In the genomic region with DNA sequence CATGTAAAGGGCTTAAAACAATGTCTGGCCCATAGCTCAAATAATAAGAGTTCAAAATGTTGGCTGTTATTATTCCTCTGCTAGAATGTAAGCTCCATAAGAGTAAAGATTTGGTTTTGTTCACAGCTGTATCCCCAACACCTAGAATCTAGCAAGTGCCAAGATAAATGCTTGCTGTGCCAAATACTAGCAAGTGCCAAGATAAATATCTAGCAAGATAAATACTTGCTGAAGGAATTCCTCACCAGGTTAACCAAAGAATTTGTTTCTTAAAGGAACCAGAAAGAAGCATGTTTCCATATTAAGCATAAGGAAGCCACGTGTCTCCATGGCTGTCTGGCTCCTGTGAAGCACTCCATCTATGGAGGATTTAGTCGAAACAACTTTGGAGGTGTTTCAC, we compare ENCODE assay signal across 20 cellular contexts.
A peak's percentile ranks its signal among the peaks of the same experiment; 100 is the strongest.
DNase-seq lines count a peak whose midpoint lies in the region; ATAC-seq and TF ChIP-seq lines count a peak whose summit lies in the region.
"Had no signal": no experiment of that assay in that cellular context is flagged by ENCODE, and none has a peak within 500 bp of the region (broad histone marks: within the 10 kb centered on the region; RNA-seq: fewer than 3 reads in every experiment).

No MANE protein-coding gene starts in this region.

- TF ChIP-seq CTCF in RWPE2 (IDR thresholded peaks at IDR 0.05; ENCODE audit: poor library complexity, severe bottlenecking) (no peak), neural progenitor cell (IDR thresholded peaks at IDR 0.05) (no peak), GM13976 (IDR thresholded peaks at IDR 0.05; ENCODE audit: borderline replicate concordance, control extremely low read depth, extremely low read depth, insufficient read depth, missing control alignments) (no peak), WERI-Rb-1 (IDR thresholded peaks at IDR 0.05; ENCODE audit: low read depth, low read length) (no peak)

- H3K4me3 Mint-ChIP-seq in neural progenitor cell: no peak overlapping the region
- H3K4me3 Mint-ChIP-seq: CD4-positive, alpha-beta memory T cell had no signal

- H3K27me3 ChIP-seq in RWPE2 (ENCODE audit: insufficient read depth, poor library complexity, severe bottlenecking) (no peaks in the 10 kb centered on the region), neural progenitor cell (no peaks in the 10 kb centered on the region), WERI-Rb-1 (ENCODE audit: insufficient read depth, low read depth, severe bottlenecking) (peaks cover 14% of the 10 kb centered on the region)

- no peaks in the 10 kb centered on the region for H3K9me3 Mint-ChIP-seq in neural progenitor cell
- H3K9me3 Mint-ChIP-seq: CD4-positive, alpha-beta memory T cell had no signal

- no peaks in the 10 kb centered on the region for H3K79me2 ChIP-seq in neural progenitor cell (ENCODE audit: low read depth)

- H3F3A ChIP-seq in neural progenitor cell (ENCODE audit: low read depth): no peaks in the 10 kb centered on the region

- H3K4me3 ChIP-seq in RWPE2 (ENCODE audit: severe bottlenecking) (no peak overlapping the region), neural progenitor cell (no peak overlapping the region), WERI-Rb-1 (ENCODE audit: low read depth, low read length) (no peak overlapping the region)

- no peak overlapping the region for H3K9ac ChIP-seq in neural progenitor cell

- H3K9me3 ChIP-seq in RWPE2 (ENCODE audit: severe bottlenecking): no peaks in the 10 kb centered on the region
- no peaks in the 10 kb centered on the region for H3K9me3 ChIP-seq in neural progenitor cell (ENCODE audit: low read depth)
- H3K9me3 ChIP-seq in WERI-Rb-1 (ENCODE audit: severe bottlenecking): no peaks in the 10 kb centered on the region

- ATAC-seq in RWPE2 (ENCODE audit: low read depth): peak; percentile 41; the same call in 2 of the 3 replicates
- no peak for ATAC-seq in GM21529 (IDR thresholded peaks at IDR 0.05; ENCODE audit: unreplicated experiment)

- H3K4me1 ChIP-seq in RWPE2 (ENCODE audit: insufficient read depth, poor library complexity, severe bottlenecking) (no peaks in the 10 kb centered on the region), neural progenitor cell (peaks cover 10% of the 10 kb centered on the region)

- DNase-seq in Caki2 (ENCODE audit: low read depth) (peak; percentile 59), RWPE2 (ENCODE audit: low spot score) (no peak), iris pigment epithelial cell (ENCODE audit: low read depth) (peak; percentile 1), neural progenitor cell (ENCODE audit: low spot score) (no peak), GM13976 (ENCODE audit: low spot score) (no peak), WERI-Rb-1 (no peak), SKM-1 (lab: John Stamatoyannopoulos, UW; ENCODE audit: unreplicated experiment) (no peak)
- DNase-seq: Caco-2; CD4-positive, alpha-beta memory T cell; DND-41; Kasumi-1; NCI-H1092; NCI-H146; NCI-H2029; NCI-H2171; NCI-H524 treated with DMSO at 0.1 percent for 48 hours; NCI-H82; SHP77; SW 1271 had no signal

- no peaks in the 10 kb centered on the region for H3K4me1 Mint-ChIP-seq in neural progenitor cell

- no peak overlapping the region for H3K27ac ChIP-seq in RWPE2 (ENCODE audit: poor library complexity, severe bottlenecking)
- no peak overlapping the region for H3K27ac ChIP-seq in neural progenitor cell
- H3K27ac ChIP-seq in WERI-Rb-1: no peak overlapping the region

- H3K27ac Mint-ChIP-seq in neural progenitor cell: no peak overlapping the region
- H3K27ac Mint-ChIP-seq: CD4-positive, alpha-beta memory T cell had no signal

- H3K36me3 Mint-ChIP-seq in neural progenitor cell: no peaks in the 10 kb centered on the region
- H3K36me3 Mint-ChIP-seq: CD4-positive, alpha-beta memory T cell had no signal

- no peaks in the 10 kb centered on the region for H3K36me3 ChIP-seq in RWPE2 (ENCODE audit: low read depth)
- H3K36me3 ChIP-seq in neural progenitor cell: no peaks in the 10 kb centered on the region
- no peaks in the 10 kb centered on the region for H3K36me3 ChIP-seq in WERI-Rb-1

- in situ Hi-C loops in Caki2 (cut with HindIII; ENCODE audit: low pct_unique_long_range_greater_than_20kb, low sequenced_read_pairs): no loop called here
- in situ Hi-C loops in GM13976 (cut with MboI; ENCODE audit: low sequenced_read_pairs, unreplicated experiment): no loop called here

- H3K27me3 Mint-ChIP-seq in neural progenitor cell (ENCODE audit: insufficient read depth, low read depth): peaks cover 3% of the 10 kb centered on the region

- no peak overlapping the region for H3K4me2 ChIP-seq in neural progenitor cell

- no peaks in the 10 kb centered on the region for H4K20me1 ChIP-seq in neural progenitor cell (ENCODE audit: low read depth)

- H2AFZ ChIP-seq in neural progenitor cell (replicated peaks): peak overlapping the region; percentile 44

Comparison
In these comparisons a context has a peak if more than half of its experiments do, and no peak if none do; other contexts are left out.
1. DNase-seq: peak in Caki2 (single experiment) and iris pigment epithelial cell (single experiment); none in RWPE2 (single experiment), neural progenitor cell (single experiment), GM13976 (single experiment), WERI-Rb-1 (single experiment) and SKM-1 (single experiment).